ENCODE assay signal across 8 cellular contexts in the genomic region with DNA sequence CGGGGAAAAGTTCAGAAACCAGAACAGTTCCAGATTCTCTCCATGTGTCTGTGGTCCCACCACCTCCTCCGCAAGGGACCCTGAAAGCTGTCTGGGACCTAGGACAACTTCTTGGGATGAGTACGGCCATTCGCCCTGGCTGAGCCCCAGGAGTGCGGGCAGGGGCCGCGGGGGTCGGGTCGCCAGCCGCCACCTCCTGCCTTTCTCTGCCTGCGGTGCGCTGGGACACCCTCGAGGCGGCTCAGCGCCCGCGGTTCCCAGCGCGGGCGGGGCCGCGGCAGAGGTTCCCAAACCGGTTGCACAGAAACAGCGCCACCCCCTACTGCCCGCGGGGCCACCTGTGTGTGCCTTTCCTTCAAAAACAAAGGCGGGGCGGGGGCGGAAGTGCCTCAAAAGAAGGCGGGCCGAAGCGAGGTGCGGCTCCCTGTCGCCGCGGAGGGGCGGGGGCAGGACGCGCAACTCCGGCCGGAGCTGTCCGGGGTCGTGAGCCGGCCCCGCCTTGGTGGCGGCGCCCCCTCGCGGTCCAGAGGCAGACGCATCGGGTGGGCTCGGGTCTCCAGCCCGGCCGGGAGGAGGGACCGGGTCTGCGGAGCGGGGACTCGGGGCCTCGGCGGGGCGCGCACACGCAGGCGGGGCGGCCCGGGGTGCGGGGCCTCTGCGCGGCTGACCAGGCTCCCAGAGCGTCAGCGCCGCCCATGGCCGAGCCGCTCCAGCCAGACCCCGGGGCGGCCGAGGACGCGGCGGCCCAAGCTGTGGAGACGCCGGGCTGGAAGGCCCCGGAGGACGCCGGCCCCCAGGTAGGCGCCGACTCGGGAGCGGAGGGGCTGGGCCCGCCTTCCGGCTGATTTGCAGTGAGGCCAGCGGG. TPM values are rescaled to one million over a fixed set of nuclear protein-coding genes. Genes with fewer than 3 reads are reported as not detected.
A peak's percentile ranks its signal among the peaks of the same experiment; 100 is the strongest.
DNase-seq lines count a peak whose midpoint lies in the region; ATAC-seq and TF ChIP-seq lines count a peak whose summit lies in the region.

Gene HEBP2 (plus strand): TSS at position 423 of the 865 bp plus-strand sequence. CDS start 273 bp downstream, at position 696.

- H3K27me3 Mint-ChIP-seq in activated T-helper 2 cell treated with anti-CD3 and anti-CD28 coated beads, Interferon-gamma antibody, Interleukin-2, Interleukin-4, amounts not matched to agents 10 μg/mL and 5 μg/mL and 100 μg/mL, durations not matched to agents 14 hours and 24 hours and 36 hours (ENCODE audit: low read depth), result peaks cover 13% of the 10 kb centered on the region
- H3K27me3 Mint-ChIP-seq in nephron (ENCODE audit: low read depth), result no peaks in the 10 kb centered on the region

- H3K27ac Mint-ChIP-seq in activated T-helper 2 cell treated with anti-CD3 and anti-CD28 coated beads, Interferon-gamma antibody, Interleukin-2, Interleukin-4, amounts not matched to agents 10 μg/mL and 5 μg/mL and 100 μg/mL, durations not matched to agents 14 hours and 24 hours and 36 hours, result peak within 1 kb of the TSS; percentile 26
- peak within 1 kb of the TSS; percentile 8 to 81 (median 65) for H3K27ac Mint-ChIP-seq in nephron

- H3K4me1 Mint-ChIP-seq in activated T-helper 2 cell treated with anti-CD3 and anti-CD28 coated beads, Interferon-gamma antibody, Interleukin-2, Interleukin-4, amounts not matched to agents 10 μg/mL and 5 μg/mL and 100 μg/mL, durations not matched to agents 14 hours and 24 hours and 36 hours (ENCODE audit: low read depth), result peaks cover 18% of the 10 kb centered on the region
- peaks cover 9% of the 10 kb centered on the region for H3K4me1 Mint-ChIP-seq in nephron

- H3K4me3 ChIP-seq in fibroblast of pulmonary artery (replicated peaks; ENCODE audit: low read depth, low read length), result peak within 1 kb of the TSS; percentile 88

- peak; percentile 64 for TF ChIP-seq CTCF in RWPE1 (conservative IDR thresholded peaks at IDR 0.05; ENCODE audit: low read depth)
- no peak for TF ChIP-seq CTCF in fibroblast of pulmonary artery (IDR thresholded peaks at IDR 0.05; ENCODE audit: low read length, missing control alignments)
- peak; percentile 65 to 78 (median 69) for TF ChIP-seq CTCF in nephron (IDR thresholded peaks at IDR 0.05; ENCODE audit: unreplicated experiment in 3 of 3)

- no peaks in the 10 kb centered on the region for H3K9me3 Mint-ChIP-seq in activated T-helper 2 cell treated with anti-CD3 and anti-CD28 coated beads, Interferon-gamma antibody, Interleukin-2, Interleukin-4, amounts not matched to agents 10 μg/mL and 5 μg/mL and 100 μg/mL, durations not matched to agents 14 hours and 24 hours and 36 hours
- no peaks in the 10 kb centered on the region for H3K9me3 Mint-ChIP-seq in nephron

- intact Hi-C loops in activated T-helper 2 cell treated with anti-CD3 and anti-CD28 coated beads, Interferon-gamma antibody, Interleukin-2, Interleukin-4, amounts not matched to agents 10 μg/mL and 5 μg/mL and 100 μg/mL, durations not matched to agents 14 hours and 24 hours and 36 hours (cut with micrococcal nuclease), result loop anchor here (10.0 kb wide), 2 partner anchors 289 to 371 kb away; partner anchors contain the start of gene CCDC28A

- POLR2A ChIA-PET in RWPE1 (lab: Yijun Ruan, JAX; ENCODE audit: low non-redundant PET), result interaction anchor here (0.6 kb wide), 1 partner anchor 143 kb away, joined by 3 read pairs; no protein-coding TSS in a partner anchor

- H3K27ac ChIP-seq in RWPE1, result peak within 1 kb of the TSS; percentile 86

- ATAC-seq in stimulated activated naive CD8-positive, alpha-beta T cell treated with anti-CD3 and anti-CD28 coated beads, Interleukin-15, Interleukin-2, amounts not matched to agents 100 U/mL and 50 U/mL, for 24 hours, result peak; percentile 86

- H3K36me3 Mint-ChIP-seq in activated T-helper 2 cell treated with anti-CD3 and anti-CD28 coated beads, Interferon-gamma antibody, Interleukin-2, Interleukin-4, amounts not matched to agents 10 μg/mL and 5 μg/mL and 100 μg/mL, durations not matched to agents 14 hours and 24 hours and 36 hours (ENCODE audit: low read depth), result peaks cover 27% of the 10 kb centered on the region
- peaks cover 29% of the 10 kb centered on the region for H3K36me3 Mint-ChIP-seq in nephron (ENCODE audit: low read depth)

- H3K4me3 Mint-ChIP-seq in activated T-helper 2 cell treated with anti-CD3 and anti-CD28 coated beads, Interferon-gamma antibody, Interleukin-2, Interleukin-4, amounts not matched to agents 10 μg/mL and 5 μg/mL and 100 μg/mL, durations not matched to agents 14 hours and 24 hours and 36 hours (ENCODE audit: low read depth), result peak within 1 kb of the TSS; percentile 77
- peak within 1 kb of the TSS; percentile 89 to 90 (median 89) for H3K4me3 Mint-ChIP-seq in nephron

- peak; percentile 95 for DNase-seq in Daoy (ENCODE audit: low read depth)
- peak; percentile 81 for DNase-seq in H4 (ENCODE audit: low spot score)
- DNase-seq in LoVo (ENCODE audit: low spot score), result peak; percentile 95
- peak; percentile 89 for DNase-seq in RWPE1 (ENCODE audit: low spot score)
- peak; percentile 84 for DNase-seq in activated T-helper 2 cell treated with anti-CD3 and anti-CD28 coated beads, Interferon-gamma antibody, Interleukin-2, Interleukin-4, amounts not matched to agents 10 μg/mL and 5 μg/mL and 100 μg/mL, durations not matched to agents 14 hours and 24 hours and 36 hours (ENCODE audit: low spot score)
- DNase-seq in fibroblast of pulmonary artery (ENCODE audit: low read depth), result peak; percentile 82
- DNase-seq in stimulated activated naive CD8-positive, alpha-beta T cell treated with anti-CD3 and anti-CD28 coated beads, Interleukin-15, Interleukin-2, amounts not matched to agents 100 U/mL and 50 U/mL, for 24 hours, result peak; percentile 93

- CTCF ChIA-PET in RWPE1 (lab: Yijun Ruan, JAX), result interaction anchor here (0.6 to 0.8 kb wide), 6 partner anchors 21 to 1849 kb away, joined by 3 to 6 read pairs (median 4); no protein-coding TSS in a partner anchor

RNA-seq across cellular contexts. Expression of gene HEBP2, which starts in this region (rescaled TPM):
- total RNA-seq in Daoy (2014; rRNA removed; shearing (Covaris generic)), result 39.2 and 41.6 TPM in 2 replicates
- 8.5 and 10.7 TPM in 2 replicates for total RNA-seq in H4 (2014; rRNA removed; shearing (Covaris generic))
- 17.2 and 20.0 TPM in 2 replicates for total RNA-seq in activated T-helper 2 cell treated with anti-CD3 and anti-CD28 coated beads, Interferon-gamma antibody, Interleukin-2, Interleukin-4, amounts not matched to agents 10 μg/mL and 5 μg/mL and 100 μg/mL, durations not matched to agents 14 hours and 24 hours and 36 hours

Comparison
In these comparisons a context has a peak if more than half of its experiments do, and no peak if none do; other contexts are left out.
1. Peak in every context shown above with its lines: DNase-seq, ATAC-seq, H3K4me3 ChIP-seq and H3K27ac ChIP-seq.